In the genomic region with DNA sequence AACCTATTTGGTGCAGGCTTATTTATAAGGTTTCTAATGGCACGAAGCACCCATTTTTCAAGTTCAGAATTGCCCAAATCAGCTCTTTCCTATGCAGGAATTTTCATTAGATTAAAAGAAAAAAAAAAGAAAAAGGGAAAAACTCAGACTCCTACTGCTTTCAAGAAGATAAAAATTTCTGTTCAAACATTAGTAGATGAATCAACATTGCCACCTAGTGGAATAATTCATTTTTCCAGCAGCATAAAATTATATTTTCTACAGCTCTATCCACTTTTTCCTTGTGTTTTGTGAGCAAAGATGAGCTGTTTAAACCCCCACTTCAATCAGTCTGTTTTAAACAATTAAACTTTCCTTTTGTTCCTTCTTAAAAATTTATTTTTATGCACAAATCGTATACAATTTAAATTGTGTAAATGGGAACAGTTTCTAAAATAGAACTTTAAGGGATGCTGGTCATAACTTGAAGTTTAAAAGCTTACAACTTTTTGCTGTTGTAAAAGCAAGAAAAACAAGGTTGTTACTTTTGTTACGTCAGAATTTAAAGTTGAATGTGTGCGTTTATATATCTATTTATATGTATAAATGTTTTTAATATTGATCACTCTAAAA, we compare ENCODE assay signal across 8 cellular contexts.
DNase-seq lines count a peak whose midpoint lies in the region; TF ChIP-seq lines count a peak whose summit lies in the region.

No MANE protein-coding gene starts in this region.

- H3K18ac ChIP-seq in mesendoderm (ENCODE audit: low read length): no peak overlapping the region

- no peak overlapping the region for H2BK120ac ChIP-seq in mesendoderm (ENCODE audit: low read depth, low read length)

- H3K4me3 ChIP-seq in mesendoderm (ENCODE audit: low read length): no peak overlapping the region

- no peak overlapping the region for H2BK15ac ChIP-seq in mesendoderm (replicated peaks; ENCODE audit: low read depth)

- no peak overlapping the region for H3K4ac ChIP-seq in mesendoderm (ENCODE audit: low read depth, low read length)

- peak; percentile 13 for DNase-seq in NCI-H2196 (lab: John Stamatoyannopoulos, UW; ENCODE audit: unreplicated experiment)
- no peak for DNase-seq in NCI-H2196 treated with DMSO at 0.1 percent for 48 hours (lab: John Stamatoyannopoulos, UW; ENCODE audit: unreplicated experiment)
- peak; percentile 9 for DNase-seq in NCI-H128 (lab: John Stamatoyannopoulos, UW; ENCODE audit: unreplicated experiment)
- DNase-seq in mesendoderm: peak; percentile 60
- DNase-seq in activated naive CD4-positive, alpha-beta T cell treated with anti-CD3 and anti-CD28 coated beads for 36 hours: no peak
- DNase-seq in activated CD4-positive, alpha-beta T cell treated with anti-CD3 and anti-CD28 coated beads for 48 hours: no peak
- no peak for DNase-seq in activated naive CD4-positive, alpha-beta T cell treated with anti-CD3 and anti-CD28 coated beads, Interleukin-2, amount 10 ng/mL, durations not matched to agents 7 days and 5 days

- intact Hi-C loops in activated naive CD4-positive, alpha-beta T cell treated with anti-CD3 and anti-CD28 coated beads for 36 hours (cut with micrococcal nuclease): loop anchor here (10.0 kb wide), 1 partner anchor 210 kb away; no protein-coding TSS in a partner anchor

- H3K27me3 Mint-ChIP-seq in brain: no peaks in the 10 kb centered on the region
- H3K27me3 Mint-ChIP-seq in activated naive CD4-positive, alpha-beta T cell treated with anti-CD3 and anti-CD28 coated beads for 36 hours (ENCODE audit: low read depth): no peaks in the 10 kb centered on the region
- no peaks in the 10 kb centered on the region for H3K27me3 Mint-ChIP-seq in activated naive CD4-positive, alpha-beta T cell treated with anti-CD3 and anti-CD28 coated beads, Interleukin-2, amount 10 ng/mL, durations not matched to agents 7 days and 5 days

- no peaks in the 10 kb centered on the region for H3K4me1 ChIP-seq in mesendoderm (ENCODE audit: control insufficient read depth, low read depth, low read length)

- H3K23ac ChIP-seq in mesendoderm (ENCODE audit: low read length): no peak overlapping the region

- no peak overlapping the region for H2BK5ac ChIP-seq in mesendoderm (ENCODE audit: low read length)

- no peaks in the 10 kb centered on the region for H3K27me3 ChIP-seq in mesendoderm (ENCODE audit: insufficient read depth, low read length, poor library complexity)

- peak overlapping the region in 3 of 5 experiments; percentile 14 to 46 (median 32) for H3K27ac Mint-ChIP-seq in brain
- no peak overlapping the region for H3K27ac Mint-ChIP-seq in activated naive CD4-positive, alpha-beta T cell treated with anti-CD3 and anti-CD28 coated beads for 36 hours
- no peak overlapping the region for H3K27ac Mint-ChIP-seq in activated naive CD4-positive, alpha-beta T cell treated with anti-CD3 and anti-CD28 coated beads, Interleukin-2, amount 10 ng/mL, durations not matched to agents 7 days and 5 days

- H3K9me3 Mint-ChIP-seq in brain: no peaks in the 10 kb centered on the region
- no peaks in the 10 kb centered on the region for H3K9me3 Mint-ChIP-seq in activated naive CD4-positive, alpha-beta T cell treated with anti-CD3 and anti-CD28 coated beads for 36 hours
- no peaks in the 10 kb centered on the region for H3K9me3 Mint-ChIP-seq in activated naive CD4-positive, alpha-beta T cell treated with anti-CD3 and anti-CD28 coated beads, Interleukin-2, amount 10 ng/mL, durations not matched to agents 7 days and 5 days

- H3K4me1 Mint-ChIP-seq in brain: peaks cover 7% of the 10 kb centered on the region
- no peaks in the 10 kb centered on the region for H3K4me1 Mint-ChIP-seq in activated naive CD4-positive, alpha-beta T cell treated with anti-CD3 and anti-CD28 coated beads for 36 hours (ENCODE audit: low read depth)
- no peaks in the 10 kb centered on the region for H3K4me1 Mint-ChIP-seq in activated naive CD4-positive, alpha-beta T cell treated with anti-CD3 and anti-CD28 coated beads, Interleukin-2, amount 10 ng/mL, durations not matched to agents 7 days and 5 days

- no peaks in the 10 kb centered on the region for H3K36me3 Mint-ChIP-seq in brain
- no peaks in the 10 kb centered on the region for H3K36me3 Mint-ChIP-seq in activated naive CD4-positive, alpha-beta T cell treated with anti-CD3 and anti-CD28 coated beads for 36 hours (ENCODE audit: low read depth)
- H3K36me3 Mint-ChIP-seq in activated naive CD4-positive, alpha-beta T cell treated with anti-CD3 and anti-CD28 coated beads, Interleukin-2, amount 10 ng/mL, durations not matched to agents 7 days and 5 days: no peaks in the 10 kb centered on the region

- H3K79me2 ChIP-seq in mesendoderm (ENCODE audit: control insufficient read depth, insufficient read depth, low read length): no peaks in the 10 kb centered on the region

- H3K9ac ChIP-seq in mesendoderm (ENCODE audit: low read length): no peak overlapping the region

- no CpG with 5 or more reads among the region's 4 CpGs for WGBS in mesendoderm (ENCODE audit: extremely low coverage, insufficient coverage, low lambda C conversion rate)

- peak; percentile 64 to 77 for TF ChIP-seq CTCF in brain (conservative IDR thresholded peaks at IDR 0.05)

- H2AK5ac ChIP-seq in mesendoderm (ENCODE audit: low read length): no peak overlapping the region

- no peak overlapping the region for H3K56ac ChIP-seq in mesendoderm (ENCODE audit: low read length)

- H4K8ac ChIP-seq in mesendoderm (ENCODE audit: low read depth, low read length): no peak overlapping the region

- H3K4me2 ChIP-seq in mesendoderm (ENCODE audit: low read length): no peak overlapping the region

- no peaks in the 10 kb centered on the region for H3K79me1 ChIP-seq in mesendoderm (ENCODE audit: low read length)

- no peak overlapping the region for H3K27ac ChIP-seq in mesendoderm (ENCODE audit: low read depth, low read length)

- H4K5ac ChIP-seq in mesendoderm (ENCODE audit: low read length): no peak overlapping the region

- H3K4me3 Mint-ChIP-seq in brain: no peak overlapping the region
- H3K4me3 Mint-ChIP-seq in activated naive CD4-positive, alpha-beta T cell treated with anti-CD3 and anti-CD28 coated beads for 36 hours: no peak overlapping the region
- no peak overlapping the region for H3K4me3 Mint-ChIP-seq in activated naive CD4-positive, alpha-beta T cell treated with anti-CD3 and anti-CD28 coated beads, Interleukin-2, amount 10 ng/mL, durations not matched to agents 7 days and 5 days

- no peaks in the 10 kb centered on the region for H3K36me3 ChIP-seq in mesendoderm (ENCODE audit: control insufficient read depth, insufficient read depth, low read length)

- CTCF ChIA-PET in activated naive CD4-positive, alpha-beta T cell treated with anti-CD3 and anti-CD28 coated beads for 36 hours (lab: Charles Lee): interaction anchor here (0.6 to 1.2 kb wide), 12 partner anchors 9 to 1660 kb away, joined by 3 to 6 read pairs (median 3); no protein-coding TSS in a partner anchor
- CTCF ChIA-PET in activated naive CD4-positive, alpha-beta T cell treated with anti-CD3 and anti-CD28 coated beads, Interleukin-2, amount 10 ng/mL, durations not matched to agents 7 days and 5 days (lab: Charles Lee): interaction anchor here (0.6 to 1.8 kb wide), 7 partner anchors 9 to 465 kb away, joined by 3 to 6 read pairs (median 4); no protein-coding TSS in a partner anchor

Comparison
In these comparisons a context has a peak if more than half of its experiments do, and no peak if none do; other contexts are left out.
1. DNase-seq: peak in NCI-H2196 (single experiment), NCI-H128 (single experiment) and mesendoderm (single experiment); none in NCI-H2196 treated with DMSO at 0.1 percent for 48 hours (single experiment), activated naive CD4-positive, alpha-beta T cell treated with anti-CD3 and anti-CD28 coated beads for 36 hours (single experiment), activated CD4-positive, alpha-beta T cell treated with anti-CD3 and anti-CD28 coated beads for 48 hours (single experiment) and activated naive CD4-positive, alpha-beta T cell treated with anti-CD3 and anti-CD28 coated beads, Interleukin-2, amount 10 ng/mL, durations not matched to agents 7 days and 5 days (single experiment).
2. H3K27ac Mint-ChIP-seq: peak in brain (3 of 5); none in activated naive CD4-positive, alpha-beta T cell treated with anti-CD3 and anti-CD28 coated beads for 36 hours (single experiment) and activated naive CD4-positive, alpha-beta T cell treated with anti-CD3 and anti-CD28 coated beads, Interleukin-2, amount 10 ng/mL, durations not matched to agents 7 days and 5 days (single experiment).